In genomic region chr3:147956615-147957014, GRCh38 we compare ENCODE assay signal across 34 cellular contexts.
"Had no signal": no experiment of that assay in that cellular context is flagged by ENCODE, and none has a peak within 500 bp of the region (broad histone marks: within the 10 kb centered on the region; RNA-seq: fewer than 3 reads in every experiment).

No MANE protein-coding gene starts in this region.

- H3K4me1 Mint-ChIP-seq: activated CD4-positive, alpha-beta T cell treated with anti-CD3 and anti-CD28 coated beads for 36 hours; activated CD4-positive, alpha-beta T cell treated with anti-CD3 and anti-CD28 coated beads, Interleukin-2, amount 10 ng/mL, durations not matched to agents 24 days and 14 days; activated CD8-positive, alpha-beta memory T cell treated with anti-CD3 and anti-CD28 coated beads, Interleukin-2, amount 10 ng/mL, durations not matched to agents 7 days and 5 days; activated naive CD4-positive, alpha-beta T cell treated with anti-CD3 and anti-CD28 coated beads, Interleukin-2, amount 50 U/mL, for 24 hours; activated naive CD8-positive, alpha-beta T cell treated with anti-CD3 and anti-CD28 coated beads for 36 hours; activated naive CD8-positive, alpha-beta T cell treated with anti-CD3 and anti-CD28 coated beads, Interleukin-2, amount 50 U/mL, for 24 hours had no signal

- H3K9me3 ChIP-seq: adrenal gland, body of pancreas, gastrocnemius medialis had no signal

- H3K4me3 Mint-ChIP-seq: activated CD4-positive, alpha-beta memory T cell treated with anti-CD3 and anti-CD28 coated beads for 36 hours; activated CD4-positive, alpha-beta T cell treated with anti-CD3 and anti-CD28 coated beads for 36 hours; activated CD4-positive, alpha-beta T cell treated with anti-CD3 and anti-CD28 coated beads, Interleukin-2, amount 10 ng/mL, durations not matched to agents 24 days and 14 days; activated CD8-positive, alpha-beta memory T cell treated with anti-CD3 and anti-CD28 coated beads, Interleukin-2, amount 10 ng/mL, durations not matched to agents 7 days and 5 days; activated CD8-positive, alpha-beta T cell treated with anti-CD3 and anti-CD28 coated beads, Interleukin-2, amount 10 ng/mL, durations not matched to agents 7 days and 5 days; activated naive CD4-positive, alpha-beta T cell treated with anti-CD3 and anti-CD28 coated beads for 36 hours; activated naive CD4-positive, alpha-beta T cell treated with anti-CD3 and anti-CD28 coated beads, Interleukin-2, amount 50 U/mL, for 24 hours; activated naive CD8-positive, alpha-beta T cell treated with anti-CD3 and anti-CD28 coated beads for 36 hours; activated naive CD8-positive, alpha-beta T cell treated with anti-CD3 and anti-CD28 coated beads, Interleukin-2, amount 50 U/mL, for 24 hours; activated T-helper 1 cell treated with anti-CD3 and anti-CD28 coated beads, Interleukin-12 subunit alpha, Interleukin-12 subunit beta, Interleukin-2, Interleukin-4 antibody, amounts not matched to agents 30 ng/mL and 10 ng/mL and 1 ng/mL, durations not matched to agents 14 hours and 24 hours and 36 hours; effector memory CD8-positive, alpha-beta T cell had no signal

- H3K27me3 ChIP-seq: adrenal gland, body of pancreas, esophagus muscularis mucosa, foreskin keratinocyte, gastrocnemius medialis, heart left ventricle had no signal

- FAIRE-seq: colon had no signal

- H3K4me3 ChIP-seq: adrenal gland, body of pancreas, esophagus muscularis mucosa, gastrocnemius medialis, heart left ventricle had no signal

- DNase-seq: activated CD4-positive, alpha-beta memory T cell treated with anti-CD3 and anti-CD28 coated beads for 36 hours; activated CD4-positive, alpha-beta T cell treated with anti-CD3 and anti-CD28 coated beads for 36 hours; activated CD4-positive, alpha-beta T cell treated with anti-CD3 and anti-CD28 coated beads, Interleukin-2, amount 10 ng/mL, durations not matched to agents 24 days and 14 days; activated CD4-positive, CD25-positive, alpha-beta regulatory T cell; activated CD4-positive, CD25-positive, alpha-beta regulatory T cell treated with anti-CD3 and anti-CD28 coated beads, Interleukin-2, amount 50 U/mL, for 72 hours; activated CD8-positive, alpha-beta memory T cell treated with anti-CD3 and anti-CD28 coated beads, Interleukin-2, amount 10 ng/mL, durations not matched to agents 7 days and 5 days; activated CD8-positive, alpha-beta memory T cell treated with anti-CD3 and anti-CD28 coated beads, Interleukin-2, amount 50 U/mL, for 4 hours; activated CD8-positive, alpha-beta T cell treated with anti-CD3 and anti-CD28 coated beads, Interleukin-2, amount 10 ng/mL, durations not matched to agents 7 days and 5 days; activated effector memory CD4-positive, alpha-beta T cell treated with anti-CD3 and anti-CD28 coated beads, Interleukin-2, amount 50 U/mL, for 16 hours; activated naive CD4-positive, alpha-beta T cell treated with anti-CD3 and anti-CD28 coated beads for 36 hours; activated naive CD8-positive, alpha-beta T cell treated with anti-CD3 and anti-CD28 coated beads for 36 hours; activated naive CD8-positive, alpha-beta T cell treated with anti-CD3 and anti-CD28 coated beads, Interleukin-2, amount 50 U/mL, for 24 hours; activated T-cell treated with anti-CD3 and anti-CD28 coated beads, Interleukin-2, amount 50 U/mL, for 1 hour; activated T-cell treated with anti-CD3 and anti-CD28 coated beads, Interleukin-2, amount 50 U/mL, for 48 hours; adrenal gland; amygdala; aorta; body of pancreas; caudate nucleus; cortex of kidney; dermis blood vessel endothelial cell; effector CD4-positive, alpha-beta T cell; effector memory CD8-positive, alpha-beta T cell; erythroblast; foreskin keratinocyte; gastrocnemius medialis; glutamatergic neuron; heart left ventricle; hypothalamus had no signal

- H3K9me3 Mint-ChIP-seq: activated CD4-positive, alpha-beta T cell treated with anti-CD3 and anti-CD28 coated beads, Interleukin-2, amount 10 ng/mL, durations not matched to agents 24 days and 14 days; activated naive CD4-positive, alpha-beta T cell treated with anti-CD3 and anti-CD28 coated beads, Interleukin-2, amount 50 U/mL, for 24 hours; activated naive CD8-positive, alpha-beta T cell treated with anti-CD3 and anti-CD28 coated beads for 36 hours; activated T-helper 1 cell treated with anti-CD3 and anti-CD28 coated beads, Interleukin-12 subunit alpha, Interleukin-12 subunit beta, Interleukin-2, Interleukin-4 antibody, amounts not matched to agents 30 ng/mL and 10 ng/mL and 1 ng/mL, durations not matched to agents 14 hours and 24 hours and 36 hours had no signal

- H3K27me3 Mint-ChIP-seq: activated CD4-positive, alpha-beta memory T cell treated with anti-CD3 and anti-CD28 coated beads for 36 hours; activated CD4-positive, alpha-beta T cell treated with anti-CD3 and anti-CD28 coated beads for 36 hours; activated CD4-positive, alpha-beta T cell treated with anti-CD3 and anti-CD28 coated beads, Interleukin-2, amount 10 ng/mL, durations not matched to agents 24 days and 14 days; activated CD8-positive, alpha-beta memory T cell treated with anti-CD3 and anti-CD28 coated beads, Interleukin-2, amount 10 ng/mL, durations not matched to agents 7 days and 5 days; activated naive CD4-positive, alpha-beta T cell treated with anti-CD3 and anti-CD28 coated beads, Interleukin-2, amount 50 U/mL, for 24 hours; activated naive CD8-positive, alpha-beta T cell treated with anti-CD3 and anti-CD28 coated beads for 36 hours; activated naive CD8-positive, alpha-beta T cell treated with anti-CD3 and anti-CD28 coated beads, Interleukin-2, amount 50 U/mL, for 24 hours; effector memory CD8-positive, alpha-beta T cell had no signal

- H3K27ac ChIP-seq: adrenal gland, body of pancreas, esophagus muscularis mucosa, foreskin keratinocyte, gastrocnemius medialis, heart left ventricle had no signal

- H3K4me1 ChIP-seq: adrenal gland, body of pancreas, esophagus muscularis mucosa, foreskin keratinocyte, gastrocnemius medialis, heart left ventricle had no signal

- H3K36me3 ChIP-seq: adrenal gland, esophagus muscularis mucosa, gastrocnemius medialis, heart left ventricle had no signal

- ATAC-seq: activated CD4-positive, alpha-beta T cell treated with anti-CD3 and anti-CD28 coated beads for 36 hours; activated CD8-positive, alpha-beta memory T cell treated with anti-CD3 and anti-CD28 coated beads, Interleukin-2, amount 10 ng/mL, durations not matched to agents 7 days and 5 days; activated CD8-positive, alpha-beta T cell treated with anti-CD3 and anti-CD28 coated beads, Interleukin-2, amount 10 ng/mL, durations not matched to agents 7 days and 5 days; activated naive CD8-positive, alpha-beta T cell treated with anti-CD3 and anti-CD28 coated beads, Interleukin-2, amount 50 U/mL, for 24 hours; body of pancreas; effector memory CD8-positive, alpha-beta T cell; foreskin keratinocyte; gastrocnemius medialis; heart left ventricle had no signal

- H3K36me3 Mint-ChIP-seq: activated CD4-positive, alpha-beta memory T cell treated with anti-CD3 and anti-CD28 coated beads for 36 hours; activated CD8-positive, alpha-beta memory T cell treated with anti-CD3 and anti-CD28 coated beads, Interleukin-2, amount 10 ng/mL, durations not matched to agents 7 days and 5 days; activated naive CD4-positive, alpha-beta T cell treated with anti-CD3 and anti-CD28 coated beads, Interleukin-2, amount 50 U/mL, for 24 hours; activated naive CD8-positive, alpha-beta T cell treated with anti-CD3 and anti-CD28 coated beads for 36 hours had no signal

- H3K27ac Mint-ChIP-seq: activated CD4-positive, alpha-beta memory T cell treated with anti-CD3 and anti-CD28 coated beads for 36 hours; activated CD4-positive, alpha-beta T cell treated with anti-CD3 and anti-CD28 coated beads for 36 hours; activated CD4-positive, alpha-beta T cell treated with anti-CD3 and anti-CD28 coated beads, Interleukin-2, amount 10 ng/mL, durations not matched to agents 24 days and 14 days; activated CD8-positive, alpha-beta memory T cell treated with anti-CD3 and anti-CD28 coated beads, Interleukin-2, amount 10 ng/mL, durations not matched to agents 7 days and 5 days; activated CD8-positive, alpha-beta T cell treated with anti-CD3 and anti-CD28 coated beads, Interleukin-2, amount 10 ng/mL, durations not matched to agents 7 days and 5 days; activated naive CD4-positive, alpha-beta T cell treated with anti-CD3 and anti-CD28 coated beads for 36 hours; activated naive CD4-positive, alpha-beta T cell treated with anti-CD3 and anti-CD28 coated beads, Interleukin-2, amount 50 U/mL, for 24 hours; activated naive CD8-positive, alpha-beta T cell treated with anti-CD3 and anti-CD28 coated beads for 36 hours; activated naive CD8-positive, alpha-beta T cell treated with anti-CD3 and anti-CD28 coated beads, Interleukin-2, amount 50 U/mL, for 24 hours; activated T-helper 1 cell treated with anti-CD3 and anti-CD28 coated beads, Interleukin-12 subunit alpha, Interleukin-12 subunit beta, Interleukin-2, Interleukin-4 antibody, amounts not matched to agents 30 ng/mL and 10 ng/mL and 1 ng/mL, durations not matched to agents 14 hours and 24 hours and 36 hours; activated T-helper 2 cell treated with anti-CD3 and anti-CD28 coated beads, Interferon-gamma antibody, Interleukin-2, Interleukin-4, amounts not matched to agents 10 μg/mL and 5 μg/mL and 100 μg/mL, durations not matched to agents 14 hours and 24 hours and 36 hours; effector memory CD8-positive, alpha-beta T cell had no signal
